ENCODE assay signal across 20 cellular contexts in genomic region chr15:92448370-92448769, GRCh38. TPM values are rescaled to one million over a fixed set of nuclear protein-coding genes. Genes with fewer than 3 reads are reported as not detected.
DNase-seq lines count a peak whose midpoint lies in the region.
"Had no signal": no experiment of that assay in that cellular context is flagged by ENCODE, and none has a peak within 500 bp of the region (broad histone marks: within the 10 kb centered on the region; RNA-seq: fewer than 3 reads in every experiment).

No MANE protein-coding gene starts in this region.

- H3K4me1 ChIP-seq in SJSA1 (replicated peaks), result peaks cover 52% of the 10 kb centered on the region
- H3K4me1 ChIP-seq: BE2C, HAP-1 had no signal

- no peak overlapping the region for H3K27ac Mint-ChIP-seq in activated naive CD8-positive, alpha-beta T cell treated with anti-CD3 and anti-CD28 coated beads for 36 hours
- H3K27ac Mint-ChIP-seq: CD4-positive, CD25-positive, alpha-beta regulatory T cell; CD8-positive, alpha-beta memory T cell had no signal

- no peaks in the 10 kb centered on the region for H3K27me3 ChIP-seq in SJSA1 (replicated peaks)
- H3K27me3 ChIP-seq: BE2C had no signal

- H3K4me3 ChIP-seq in SJSA1, result no peak overlapping the region
- H3K4me3 ChIP-seq: GM23248, HAP-1 had no signal

- H3K27ac ChIP-seq in SJSA1, result peak overlapping the region; percentile 49
- H3K27ac ChIP-seq: GM23248 had no signal

- DNase-seq in NCI-H2171 treated with DMSO at 0.1 percent for 48 hours (lab: John Stamatoyannopoulos, UW) (peak; percentile 35), NCI-H2171 (lab: John Stamatoyannopoulos, UW) (no peak), NCI-H1694 (lab: John Stamatoyannopoulos, UW) (peak; percentile 9), NCI-H1694 treated with DMSO at 0.1 percent for 48 hours (lab: John Stamatoyannopoulos, UW) (peak; percentile 7), SJSA1 (ENCODE audit: low read depth in 1 of 2, low spot score in 2 of 2) (no peak), NOMO-1 treated with dmso at 0.1 percent for 144 hours (lab: John Stamatoyannopoulos, UW; ENCODE audit: unreplicated experiment) (no peak), hepatic stellate cell (ENCODE audit: low spot score) (no peak)
- no peak for DNase-seq in activated naive CD8-positive, alpha-beta T cell treated with anti-CD3 and anti-CD28 coated beads for 36 hours
- DNase-seq: ACHN; BE2C; C1 segment of cervical spinal cord; CD4-positive, CD25-positive, alpha-beta regulatory T cell; CD8-positive, alpha-beta memory T cell; COR-L47; DMS153; DMS79; GDM1; GM23248 had no signal

- no peaks in the 10 kb centered on the region; the same call in 1 of the 2 replicates for H3K36me3 ChIP-seq in SJSA1

- H3K4me1 Mint-ChIP-seq in activated naive CD8-positive, alpha-beta T cell treated with anti-CD3 and anti-CD28 coated beads for 36 hours, result no peaks in the 10 kb centered on the region
- H3K4me1 Mint-ChIP-seq: CD8-positive, alpha-beta memory T cell had no signal

- peaks cover 4% of the 10 kb centered on the region for H3K27me3 Mint-ChIP-seq in activated naive CD8-positive, alpha-beta T cell treated with anti-CD3 and anti-CD28 coated beads for 36 hours
- H3K27me3 Mint-ChIP-seq: CD4-positive, CD25-positive, alpha-beta regulatory T cell had no signal

- H3K9me3 ChIP-seq in SJSA1 (replicated peaks), result no peaks in the 10 kb centered on the region
- H3K9me3 ChIP-seq: BE2C, HAP-1 had no signal

- H3K36me3 Mint-ChIP-seq in activated naive CD8-positive, alpha-beta T cell treated with anti-CD3 and anti-CD28 coated beads for 36 hours, result no peaks in the 10 kb centered on the region
- H3K36me3 Mint-ChIP-seq: CD4-positive, CD25-positive, alpha-beta regulatory T cell; CD8-positive, alpha-beta memory T cell had no signal

- H3K9me3 Mint-ChIP-seq in activated naive CD8-positive, alpha-beta T cell treated with anti-CD3 and anti-CD28 coated beads for 36 hours, result no peaks in the 10 kb centered on the region
- H3K9me3 Mint-ChIP-seq: CD4-positive, CD25-positive, alpha-beta regulatory T cell had no signal

- no peak overlapping the region for H3K4me3 Mint-ChIP-seq in activated naive CD8-positive, alpha-beta T cell treated with anti-CD3 and anti-CD28 coated beads for 36 hours
- H3K4me3 Mint-ChIP-seq: CD8-positive, alpha-beta memory T cell had no signal

RNA-seq across cellular contexts. Expression of gene ST8SIA2, which starts 54.7 kb away (rescaled TPM):
- 3.9 and 5.7 TPM in 2 replicates for total RNA-seq in SJSA1 (2014; rRNA removed; shearing (Covaris generic))
- not detected for total RNA-seq in activated naive CD8-positive, alpha-beta T cell treated with anti-CD3 and anti-CD28 coated beads for 36 hours
- total RNA-seq: CD4-positive, CD25-positive, alpha-beta regulatory T cell; CD8-positive, alpha-beta memory T cell; GM23248; HT-29 had no signal

Comparison
In these comparisons a context has a peak if more than half of its experiments do, and no peak if none do; other contexts are left out.
1. DNase-seq: peak in NCI-H2171 treated with DMSO at 0.1 percent for 48 hours (single experiment), NCI-H1694 (single experiment) and NCI-H1694 treated with DMSO at 0.1 percent for 48 hours (single experiment); none in NCI-H2171 (single experiment), SJSA1 (0 of 2), NOMO-1 treated with dmso at 0.1 percent for 144 hours (single experiment), activated naive CD8-positive, alpha-beta T cell treated with anti-CD3 and anti-CD28 coated beads for 36 hours (single experiment) and hepatic stellate cell (single experiment).